Comparison of ENCODE assay signal across 9 cellular contexts in the genomic region with DNA sequence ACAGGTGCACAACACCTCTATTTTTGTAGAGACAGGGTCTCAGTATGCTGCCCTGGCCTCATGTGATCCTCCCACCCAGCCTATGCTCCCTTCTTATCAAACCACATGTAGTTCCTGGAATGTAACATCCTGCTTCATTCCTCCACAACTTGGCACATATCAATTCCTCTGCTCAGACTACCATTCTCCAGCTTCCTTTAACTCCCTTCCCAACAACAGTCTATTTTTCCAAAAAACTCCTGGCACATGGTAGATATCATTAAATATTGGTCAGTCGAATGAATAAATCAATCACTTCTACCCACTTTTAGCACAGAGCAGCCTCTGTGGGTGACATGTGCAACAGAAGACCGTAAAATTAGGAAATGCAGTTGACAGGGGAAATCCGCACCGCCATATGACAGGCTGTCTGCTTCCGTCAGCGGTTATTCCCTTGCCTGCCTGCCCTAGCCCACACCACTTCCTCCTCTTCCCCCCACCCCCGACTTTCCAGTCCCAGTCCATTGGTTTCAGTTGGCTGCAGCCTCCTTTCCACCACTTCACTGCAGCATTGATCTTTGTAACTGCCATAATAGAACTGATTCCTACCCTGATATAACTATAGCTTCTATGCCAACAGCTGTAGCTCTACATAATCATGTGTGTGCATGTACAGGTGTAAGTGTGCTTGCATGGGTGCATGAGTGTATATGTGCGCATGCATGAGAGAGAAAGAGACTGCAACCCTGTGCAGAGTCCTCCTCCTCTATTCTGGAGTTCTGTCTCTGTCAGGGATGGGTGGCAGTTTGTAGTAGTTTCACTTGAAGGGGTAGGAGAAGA. TPM values are rescaled to one million over a fixed set of nuclear protein-coding genes. Genes with fewer than 3 reads are reported as not detected.
DNase-seq lines count a peak whose midpoint lies in the region; ATAC-seq and TF ChIP-seq lines count a peak whose summit lies in the region.
"Had no signal": no experiment of that assay in that cellular context is flagged by ENCODE, and none has a peak within 500 bp of the region (broad histone marks: within the 10 kb centered on the region; RNA-seq: fewer than 3 reads in every experiment).

No MANE protein-coding gene starts in this region.

- H3K36me3 Mint-ChIP-seq in activated T-helper 17 cell treated with anti-CD3 and anti-CD28 coated beads, Interleukin-2, amount 50 U/mL, for 72 hours (ENCODE audit: low read depth): no peaks in the 10 kb centered on the region

- peak; percentile 92 for ATAC-seq in activated T-helper 17 cell treated with anti-CD3 and anti-CD28 coated beads, Interleukin-2, amount 50 U/mL, for 72 hours (replicated peaks)

- peak overlapping the region; percentile 66 for H3K27ac Mint-ChIP-seq in activated T-helper 17 cell treated with anti-CD3 and anti-CD28 coated beads, Interleukin-2, amount 50 U/mL, for 72 hours

- DNase-seq in GM20000 (ENCODE audit: low spot score) (peak; percentile 58), OCI-M2 (lab: John Stamatoyannopoulos, UW; ENCODE audit: unreplicated experiment) (peak; percentile 9), islet precursor cell (peak; percentile 49), DMS79 (lab: John Stamatoyannopoulos, UW) (no peak), foreskin fibroblast (no peak), NCI-H2171 (lab: John Stamatoyannopoulos, UW) (no peak)
- DNase-seq in stimulated activated CD4-positive, alpha-beta T cell treated with anti-CD3 and anti-CD28 coated beads, Interleukin-4, amount 100 ng/mL, for 4 hours: peak; percentile 57 to 85

- no peaks in the 10 kb centered on the region for H3K9me3 Mint-ChIP-seq in activated T-helper 17 cell treated with anti-CD3 and anti-CD28 coated beads, Interleukin-2, amount 50 U/mL, for 72 hours
- H3K9me3 Mint-ChIP-seq: neural crest cell had no signal

- peaks cover 21% of the 10 kb centered on the region for H3K4me1 Mint-ChIP-seq in activated T-helper 17 cell treated with anti-CD3 and anti-CD28 coated beads, Interleukin-2, amount 50 U/mL, for 72 hours
- H3K4me1 Mint-ChIP-seq: neural crest cell had no signal

- peak overlapping the region; percentile 67 for H3K4me3 Mint-ChIP-seq in activated T-helper 17 cell treated with anti-CD3 and anti-CD28 coated beads, Interleukin-2, amount 50 U/mL, for 72 hours
- H3K4me3 Mint-ChIP-seq: neural crest cell had no signal

- H3K4me3 ChIP-seq in foreskin fibroblast (ENCODE audit: low read depth in 1 of 2, low read length in 2 of 2): no peak overlapping the region

- no peaks in the 10 kb centered on the region for H3K27me3 Mint-ChIP-seq in activated T-helper 17 cell treated with anti-CD3 and anti-CD28 coated beads, Interleukin-2, amount 50 U/mL, for 72 hours

- no peak for TF ChIP-seq CTCF in GM20000 (IDR thresholded peaks at IDR 0.05; ENCODE audit: extremely low read depth, missing control alignments)
- TF ChIP-seq CTCF in foreskin fibroblast (IDR thresholded peaks at IDR 0.05; ENCODE audit: low read depth, low read length): no peak

RNA-seq across cellular contexts. Expression of a gene that starts 6.8 kb away (rescaled TPM):
- 100 to 1,000 TPM; 121 to 151 TPM for total RNA-seq in activated T-helper 17 cell treated with anti-CD3 and anti-CD28 coated beads, Interleukin-2, amount 50 U/mL, for 72 hours

RNA-seq across cellular contexts. Expression of a gene that starts 22.1 kb away (rescaled TPM):
- total RNA-seq in activated T-helper 17 cell treated with anti-CD3 and anti-CD28 coated beads, Interleukin-2, amount 50 U/mL, for 72 hours: 100 to 1,000 TPM; 344 to 571 TPM

RNA-seq across cellular contexts. Expression of a gene that starts 40.0 kb away (rescaled TPM):
- 100 to 1,000 TPM; 113 to 224 TPM for total RNA-seq in activated T-helper 17 cell treated with anti-CD3 and anti-CD28 coated beads, Interleukin-2, amount 50 U/mL, for 72 hours

RNA-seq across cellular contexts. Expression of a gene that starts 43.7 kb away (rescaled TPM):
- 1 to 10 TPM; 3.7 to 4.9 TPM for total RNA-seq in activated T-helper 17 cell treated with anti-CD3 and anti-CD28 coated beads, Interleukin-2, amount 50 U/mL, for 72 hours

RNA-seq across cellular contexts. Expression of a gene that starts 43.9 kb away (rescaled TPM):
- 1 to 10 TPM; 3.4 TPM for total RNA-seq in activated T-helper 17 cell treated with anti-CD3 and anti-CD28 coated beads, Interleukin-2, amount 50 U/mL, for 72 hours

Comparison
In these comparisons a context has a peak if more than half of its experiments do, and no peak if none do; other contexts are left out.
1. DNase-seq: peak in GM20000 (single experiment), OCI-M2 (single experiment), islet precursor cell (single experiment) and stimulated activated CD4-positive, alpha-beta T cell treated with anti-CD3 and anti-CD28 coated beads, Interleukin-4, amount 100 ng/mL, for 4 hours (2 of 2); none in DMS79 (single experiment), foreskin fibroblast (0 of 2) and NCI-H2171 (single experiment).